In the genomic region with DNA sequence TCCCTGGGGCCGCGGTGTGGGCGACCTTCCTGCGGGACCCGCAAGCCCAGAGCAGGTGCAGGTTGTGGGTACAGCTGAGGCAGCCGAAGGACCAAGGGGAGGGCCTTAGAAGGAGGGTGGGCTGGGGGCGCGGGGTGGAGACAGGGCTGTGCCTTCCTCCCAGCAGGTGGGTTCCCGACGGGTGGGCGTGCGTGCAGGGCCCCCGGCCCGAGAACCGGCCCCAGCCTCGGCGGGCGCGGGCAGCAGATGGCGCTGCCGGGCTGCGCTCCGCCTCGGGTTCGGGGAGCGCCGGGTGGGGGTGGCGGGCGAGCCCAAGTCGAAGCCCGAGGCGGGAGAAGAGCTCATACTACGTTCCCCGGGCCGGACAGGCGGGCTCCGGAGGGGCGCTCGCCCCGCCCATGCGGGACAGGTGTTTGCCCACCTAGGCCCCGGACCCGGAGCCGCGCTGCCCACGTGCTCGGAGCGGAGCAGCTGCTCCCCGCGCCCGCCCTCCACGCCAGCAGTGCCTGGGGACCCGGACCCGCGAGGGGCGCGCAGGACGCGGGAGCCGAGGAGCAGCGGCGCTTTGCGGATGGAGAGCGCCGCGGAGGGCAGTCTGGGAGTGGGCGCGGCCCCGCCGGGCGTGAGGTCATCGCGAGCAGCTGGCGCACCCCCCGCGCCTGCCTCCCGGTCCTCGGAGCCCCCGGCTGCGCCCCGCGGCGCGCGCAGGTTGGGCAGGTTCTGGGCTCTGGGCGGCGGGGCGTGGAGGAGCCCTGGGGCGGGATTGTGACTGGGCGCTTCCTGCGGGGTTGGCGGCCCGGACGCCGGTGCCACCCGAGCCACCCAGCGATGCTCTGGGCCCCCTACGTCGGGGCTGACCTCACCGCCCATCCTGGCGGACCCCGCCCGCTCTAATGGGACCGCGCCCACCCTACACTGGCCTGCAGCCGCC, we compare ENCODE assay signal across 8 cellular contexts. TPM values are rescaled to one million over a fixed set of nuclear protein-coding genes. Genes with fewer than 3 reads are reported as not detected.
DNase-seq lines count a peak whose midpoint lies in the region; ATAC-seq and TF ChIP-seq lines count a peak whose summit lies in the region.

No MANE protein-coding gene starts in this region.

- no peaks in the 10 kb centered on the region for H3K9me3 ChIP-seq in prostate gland

- intact Hi-C loops in Right ventricle myocardium superior (cut with DNase I) (loop anchor here (2.0 to 10.0 kb wide), 2 partner anchors 28 to 78 kb away; partner anchors contain the start of genes KRTAP5-4 and KRTAP5-5), prostate gland (cut with DNase I) (loop anchor here (2.0 kb wide), 1 partner anchor 28 kb away; no protein-coding TSS in a partner anchor)

- H3K27ac ChIP-seq in prostate gland, result no peak overlapping the region

- H3K27me3 ChIP-seq in prostate gland (replicated peaks; ENCODE audit: insufficient read depth), result peaks cover 16% of the 10 kb centered on the region

- no peaks in the 10 kb centered on the region for H3K36me3 ChIP-seq in prostate gland

- TF ChIP-seq CTCF in prostate gland (IDR thresholded peaks at IDR 0.05), result peak; percentile 67 to 87 (median 79)

- TF ChIP-seq POLR2A in prostate gland (IDR thresholded peaks at IDR 0.05), result peak; percentile 9

- peak overlapping the region; percentile 14 to 30 for H3K4me3 ChIP-seq in prostate gland

- ATAC-seq in Right ventricle myocardium superior (ENCODE audit: poor library complexity) (peak; percentile 76), GM18858 (IDR thresholded peaks at IDR 0.05; ENCODE audit: unreplicated experiment) (no peak), GM18861 (IDR thresholded peaks at IDR 0.05; ENCODE audit: unreplicated experiment) (no peak)

- H3K4me1 ChIP-seq in prostate gland (replicated peaks), result peaks cover 9% of the 10 kb centered on the region

- DNase-seq in activated CD4-positive, alpha-beta T cell treated with anti-CD3 and anti-CD28 coated beads for 24 hours (ENCODE audit: low read depth in 2 of 2), result peak; percentile 22 to 25
- no peak for DNase-seq in activated CD4-positive, alpha-beta T cell treated with anti-CD3 and anti-CD28 coated beads for 1 hour
- DNase-seq in NCI-H510A (lab: John Stamatoyannopoulos, UW) (peak; percentile 68), Right ventricle myocardium superior (no peak), prostate gland (ENCODE audit: low spot score) (no peak)
- peak; percentile 19 for DNase-seq in activated effector memory CD4-positive, alpha-beta T cell treated with Interleukin-2 at 50 U/mL for 16 hours

- WGBS in prostate gland, result under 1% methylated on average over 66 of the region's 106 CpGs

RNA-seq across cellular contexts. Expression of gene DUSP8, which starts 25.3 kb away (rescaled TPM):
- total RNA-seq in Right ventricle myocardium superior (7.7 TPM), prostate gland (10 to 100 TPM in 1 of 2 donors, 1 to 10 TPM in 1; 8.8 to 17.2 TPM)

RNA-seq across cellular contexts. Expression of gene KRTAP5-1, which starts 38.3 kb away (rescaled TPM):
- total RNA-seq in Right ventricle myocardium superior, result not detected
- total RNA-seq in prostate gland, result not detected

RNA-seq across cellular contexts. Expression of gene KRTAP5-2, which starts 51.3 kb away (rescaled TPM):
- total RNA-seq in Right ventricle myocardium superior (not detected), prostate gland (not detected)

Comparison
In these comparisons a context has a peak if more than half of its experiments do, and no peak if none do; other contexts are left out.
1. DNase-seq: peak in activated CD4-positive, alpha-beta T cell treated with anti-CD3 and anti-CD28 coated beads for 24 hours (2 of 2), NCI-H510A (single experiment) and activated effector memory CD4-positive, alpha-beta T cell treated with Interleukin-2 at 50 U/mL for 16 hours (single experiment); none in activated CD4-positive, alpha-beta T cell treated with anti-CD3 and anti-CD28 coated beads for 1 hour (single experiment), Right ventricle myocardium superior (single experiment) and prostate gland (single experiment).